Comparison of ENCODE assay signal across 38 cellular contexts in the genomic region with DNA sequence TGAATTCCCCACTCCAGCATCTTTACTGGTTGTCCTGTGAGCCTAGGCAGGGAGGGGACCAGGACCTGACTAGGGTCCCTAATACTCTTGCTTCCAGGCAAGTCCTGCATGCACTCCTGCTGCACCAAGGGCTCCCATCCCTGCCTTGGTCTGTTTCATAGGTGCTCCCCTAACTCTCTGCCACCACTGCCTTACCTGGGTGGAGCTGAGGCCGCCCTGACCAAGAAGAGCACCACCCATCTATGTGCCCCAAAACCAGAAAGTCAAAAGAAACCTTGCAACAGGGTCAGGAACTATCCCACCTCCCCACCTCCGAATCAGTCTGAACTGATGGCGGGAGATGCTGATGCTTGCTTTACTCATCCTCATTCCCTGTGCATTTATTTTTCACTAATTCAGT. TPM values are rescaled to one million over a fixed set of nuclear protein-coding genes. Genes with fewer than 3 reads are reported as not detected.
"Had no signal": no experiment of that assay in that cellular context is flagged by ENCODE, and none has a peak within 500 bp of the region (broad histone marks: within the 10 kb centered on the region; RNA-seq: fewer than 3 reads in every experiment).

No MANE protein-coding gene starts in this region.

- H3K27me3 ChIP-seq: MG63 had no signal

- H3K27ac ChIP-seq: KMS-11 had no signal

- H3K4me3 ChIP-seq: MG63 had no signal

- H3K9me3 ChIP-seq: MG63 had no signal

- H3K36me3 ChIP-seq: MG63 had no signal

- DNase-seq: Karpas-422, Kasumi-1, MG63, MM.1S, MV-4-11, NCI-H1048, NCI-H1092, NCI-H1092 treated with DMSO at 0.1 percent for 48 hours, NCI-H1105, NCI-H1105 treated with DMSO at 0.1 percent for 48 hours, NCI-H1417, NCI-H1417 treated with DMSO at 0.1 percent for 48 hours, NCI-H1436, NCI-H1436 treated with DMSO at 0.1 percent for 48 hours, NCI-H146, NCI-H1694, NCI-H1694 treated with DMSO at 0.1 percent for 48 hours, NCI-H187, NCI-H187 treated with DMSO at 0.1 percent for 48 hours, NCI-H1930, NCI-H2029, NCI-H2029 treated with DMSO at 0.1 percent for 48 hours, NCI-H2081, NCI-H2081 treated with DMSO at 0.1 percent for 48 hours, NCI-H2107, NCI-H2171, NCI-H2171 treated with DMSO at 0.1 percent for 48 hours, NCI-H2227 treated with DMSO at 0.1 percent for 48 hours, NCI-H226, NCI-H345, NCI-H446, NCI-H446 treated with DMSO at 0.1 percent for 48 hours, NCI-H510A had no signal

RNA-seq across cellular contexts. Expression of a gene that starts 23.6 kb away (rescaled TPM):
- total RNA-seq: LHCN-M2, M059J, MCF 10A, NCI-H460 had no signal
